Comparison of ENCODE assay signal across 16 cellular contexts in genomic region chr14:97107760-97108159, GRCh38.
DNase-seq lines count a peak whose midpoint lies in the region; ATAC-seq, FAIRE-seq and TF ChIP-seq lines count a peak whose summit lies in the region.
"Had no signal": no experiment of that assay in that cellular context is flagged by ENCODE, and none has a peak within 500 bp of the region (broad histone marks: within the 10 kb centered on the region; RNA-seq: fewer than 3 reads in every experiment).

No MANE protein-coding gene starts in this region.

- TF ChIP-seq POLR2A in HCT116 (IDR thresholded peaks at IDR 0.05; ENCODE audit: borderline replicate concordance, extremely low read depth, insufficient read depth, insufficient read length): no peak

- no peak for FAIRE-seq in urothelium cell line (lab: Jason Lieb, UNC)
- FAIRE-seq: A549, H1 had no signal

- TSS peak; percentile 95 for BruUV-seq in HCT116 (replicated peaks; lab: Mats Ljungman, UMichigan)
- TSS peak; percentile 88 for BruUV-seq in PC-3 (replicated peaks; lab: Mats Ljungman, UMichigan)

- no peaks in the 10 kb centered on the region for H4K20me1 ChIP-seq in HCT116 (ENCODE audit: insufficient read depth)
- no peaks in the 10 kb centered on the region for H4K20me1 ChIP-seq in PC-3 (ENCODE audit: low read length)

- TF ChIP-seq CTCF in HCT116 (IDR thresholded peaks at IDR 0.05 in 2 of 3, conservative IDR thresholded peaks at IDR 0.05 in 1 of 3; ENCODE audit: borderline replicate concordance in 1 of 3, insufficient read depth in 1 of 3, low read depth in 2 of 3, low read length in 2 of 3) (no peak), PC-3 (conservative IDR thresholded peaks at IDR 0.05; ENCODE audit: low read depth, low read length) (no peak)

- H3K36me3 ChIP-seq in HCT116 (ENCODE audit: control insufficient read depth in 1 of 2, insufficient read depth in 2 of 2, low read length in 2 of 2) (peaks cover 0 to 5% of the 10 kb centered on the region in 2 experiments; a peak in 1 of 4 replicates), PC-3 (ENCODE audit: low read depth, low read length) (no peaks in the 10 kb centered on the region)
- H3K36me3 ChIP-seq: BE2C, HAP-1 had no signal

- peak; percentile 71 for ATAC-seq in HCT116
- ATAC-seq in PC-3: peak; percentile 47
- no peak for ATAC-seq in HG02759 (IDR thresholded peaks at IDR 0.05; ENCODE audit: unreplicated experiment)

- H3K27ac ChIP-seq in HCT116 (ENCODE audit: low read depth, low read length) (peak overlapping the region; percentile 85), PC-3 (ENCODE audit: low read length) (peak overlapping the region; percentile 100)
- H3K27ac ChIP-seq: A549 had no signal

- RAD21 ChIA-PET in HCT116 (lab: Charles Lee; ENCODE audit: low non-redundant PET in 1 of 2, low total read pairs in 2 of 2, uncharacterized antibody in 2 of 2, unreplicated experiment in 2 of 2): no interaction called here

- CTCF ChIA-PET in HCT116 (lab: Charles Lee) (interaction anchor here (0.8 to 1.5 kb wide), 2 partner anchors 10 to 72 kb away, joined by 4 to 5 read pairs; no protein-coding TSS in a partner anchor), PC-3 (lab: Charles Lee) (interaction anchor here (0.6 to 1.0 kb wide), 3 partner anchors 30 to 110 kb away, joined by 3 to 4 read pairs (median 3); no protein-coding TSS in a partner anchor)

- H3K9ac ChIP-seq in HCT116 (ENCODE audit: low read length) (peak overlapping the region; percentile 77), PC-3 (ENCODE audit: low read length) (peak overlapping the region; percentile 97)

- peaks cover 7% of the 10 kb centered on the region for H3F3A ChIP-seq in PC-3 (ENCODE audit: low read length, unreplicated experiment)

- DNase-seq in HCT116 (ENCODE audit: low read depth, low spot score) (peak; percentile 79), PC-3 (peak; percentile 73), T1000 (lab: John Stamatoyannopoulos, UW) (peak; percentile 15), urothelium cell line (ENCODE audit: low spot score) (peak; percentile 29), DMS 273 treated with DMSO at 0.1 percent for 48 hours (lab: John Stamatoyannopoulos, UW) (no peak), NCI-H226 (no peak)
- DNase-seq: BE2C, DMS153, DMS79 treated with DMSO at 0.1 percent for 48 hours, GDM1, IMR-90, KBM-7 had no signal

- peak overlapping the region; percentile 82 for H3K4me2 ChIP-seq in HCT116 (ENCODE audit: low read length)
- peak overlapping the region; percentile 55 for H3K4me2 ChIP-seq in PC-3 (ENCODE audit: low read length)
- H3K4me2 ChIP-seq: A549 had no signal

- H3K9me2 ChIP-seq in HCT116 (ENCODE audit: insufficient read depth) (no peaks in the 10 kb centered on the region), PC-3 (replicated peaks; ENCODE audit: low read length) (no peaks in the 10 kb centered on the region)

- intact Hi-C loops in HCT116 (cut with micrococcal nuclease) (no loop called here), PC-3 (cut with micrococcal nuclease) (loop anchor here (1.0 to 10.0 kb wide), 8 partner anchors 26 to 309 kb away; no protein-coding TSS in a partner anchor)

- no peak for TF ChIP-seq RAD21 in HCT116 (IDR thresholded peaks at IDR 0.05; ENCODE audit: low read depth)

- no peaks in the 10 kb centered on the region for H3K27me3 ChIP-seq in HCT116 (ENCODE audit: insufficient read depth, low read length)
- no peaks in the 10 kb centered on the region for H3K27me3 ChIP-seq in PC-3 (ENCODE audit: low read length)
- H3K27me3 ChIP-seq: BE2C had no signal

- peak overlapping the region in 1 of 2 experiments; percentile 44; a peak in 2 of 4 replicates for H3K4me3 ChIP-seq in HCT116 (replicated peaks in 1 of 2; ENCODE audit: low read depth in 1 of 2, low read length in 2 of 2)
- H3K4me3 ChIP-seq in PC-3 (ENCODE audit: low read length): peak overlapping the region; percentile 28
- H3K4me3 ChIP-seq: A549, HAP-1 had no signal

- H3K79me2 ChIP-seq in HCT116 (ENCODE audit: insufficient read depth, low read length): no peaks in the 10 kb centered on the region
- no peaks in the 10 kb centered on the region for H3K79me2 ChIP-seq in PC-3 (ENCODE audit: low read length)

- H2AFZ ChIP-seq in HCT116 (ENCODE audit: low read depth, low read length, poor library complexity, severe bottlenecking) (no peak overlapping the region), PC-3 (ENCODE audit: low read length) (peak overlapping the region; percentile 38; the same call in 1 of the 2 replicates)

- H3K9me3 ChIP-seq in HCT116 (ENCODE audit: control insufficient read depth in 1 of 2, insufficient read depth in 1 of 2, low read depth in 1 of 2, low read length in 2 of 2) (peaks cover 0 to 15% of the 10 kb centered on the region in 2 experiments; a peak in 1 of 4 replicates), PC-3 (ENCODE audit: low read length) (no peaks in the 10 kb centered on the region)
- H3K9me3 ChIP-seq: BE2C, HAP-1 had no signal

- POLR2A ChIA-PET in HCT116 (lab: Charles Lee): interaction anchor here (1.0 to 1.7 kb wide), 3 partner anchors 10 to 67 kb away, joined by 3 to 5 read pairs (median 3); no protein-coding TSS in a partner anchor
- POLR2A ChIA-PET in PC-3 (lab: Charles Lee; ENCODE audit: unreplicated experiment): interaction anchor here (0.6 to 1.0 kb wide), 4 partner anchors 8 to 45 kb away, joined by 3 to 4 read pairs (median 4); no protein-coding TSS in a partner anchor

- H3K4me1 ChIP-seq in HCT116 (ENCODE audit: control insufficient read depth in 1 of 2, insufficient read depth in 2 of 2, low read length in 2 of 2) (peaks cover 24 to 69% of the 10 kb centered on the region in 2 experiments), PC-3 (ENCODE audit: insufficient read depth, low read length) (peaks cover 35% of the 10 kb centered on the region)
- H3K4me1 ChIP-seq: A549, BE2C, HAP-1 had no signal

TF ChIP-seq in HCT116, 20 proteins besides CTCF, POLR2A, EP300 and RAD21:
- TF ChIP-seq YY1 (IDR thresholded peaks at IDR 0.05; ENCODE audit: extremely low read depth, insufficient replicate concordance, low read depth, low read length) (no peak), POLR2AphosphoS5 (IDR thresholded peaks at IDR 0.05; ENCODE audit: low read depth, low read length) (peak; percentile 62), TCF7L2 (IDR thresholded peaks at IDR 0.05; ENCODE audit: borderline replicate concordance, extremely low read depth, insufficient read depth, insufficient read length) (peak; percentile 68)

Comparison
In these comparisons a context has a peak if more than half of its experiments do, and no peak if none do; other contexts are left out.
1. DNase-seq: peak in HCT116 (single experiment), PC-3 (single experiment), T1000 (single experiment) and urothelium cell line (single experiment); none in DMS 273 treated with DMSO at 0.1 percent for 48 hours (single experiment) and NCI-H226 (single experiment).